1 cellular context compared by ENCODE assay signal in genomic region chr13:38421590-38422560, GRCh38.
TF ChIP-seq lines count a peak whose summit lies in the region.

No MANE protein-coding gene starts in this region.

TF ChIP-seq in SK-N-SH, 30 proteins besides CTCF, POLR2A, EP300 and RAD21 (continued from another document):
- TF ChIP-seq, protein P1, sequence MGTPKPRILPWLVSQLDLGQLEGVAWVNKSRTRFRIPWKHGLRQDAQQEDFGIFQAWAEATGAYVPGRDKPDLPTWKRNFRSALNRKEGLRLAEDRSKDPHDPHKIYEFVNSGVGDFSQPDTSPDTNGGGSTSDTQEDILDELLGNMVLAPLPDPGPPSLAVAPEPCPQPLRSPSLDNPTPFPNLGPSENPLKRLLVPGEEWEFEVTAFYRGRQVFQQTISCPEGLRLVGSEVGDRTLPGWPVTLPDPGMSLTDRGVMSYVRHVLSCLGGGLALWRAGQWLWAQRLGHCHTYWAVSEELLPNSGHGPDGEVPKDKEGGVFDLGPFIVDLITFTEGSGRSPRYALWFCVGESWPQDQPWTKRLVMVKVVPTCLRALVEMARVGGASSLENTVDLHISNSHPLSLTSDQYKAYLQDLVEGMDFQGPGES (IDR thresholded peaks at IDR 0.05; ENCODE audit: low read depth, low read length), result no peak
